ENCODE assay signal across 12 cellular contexts in the genomic region with DNA sequence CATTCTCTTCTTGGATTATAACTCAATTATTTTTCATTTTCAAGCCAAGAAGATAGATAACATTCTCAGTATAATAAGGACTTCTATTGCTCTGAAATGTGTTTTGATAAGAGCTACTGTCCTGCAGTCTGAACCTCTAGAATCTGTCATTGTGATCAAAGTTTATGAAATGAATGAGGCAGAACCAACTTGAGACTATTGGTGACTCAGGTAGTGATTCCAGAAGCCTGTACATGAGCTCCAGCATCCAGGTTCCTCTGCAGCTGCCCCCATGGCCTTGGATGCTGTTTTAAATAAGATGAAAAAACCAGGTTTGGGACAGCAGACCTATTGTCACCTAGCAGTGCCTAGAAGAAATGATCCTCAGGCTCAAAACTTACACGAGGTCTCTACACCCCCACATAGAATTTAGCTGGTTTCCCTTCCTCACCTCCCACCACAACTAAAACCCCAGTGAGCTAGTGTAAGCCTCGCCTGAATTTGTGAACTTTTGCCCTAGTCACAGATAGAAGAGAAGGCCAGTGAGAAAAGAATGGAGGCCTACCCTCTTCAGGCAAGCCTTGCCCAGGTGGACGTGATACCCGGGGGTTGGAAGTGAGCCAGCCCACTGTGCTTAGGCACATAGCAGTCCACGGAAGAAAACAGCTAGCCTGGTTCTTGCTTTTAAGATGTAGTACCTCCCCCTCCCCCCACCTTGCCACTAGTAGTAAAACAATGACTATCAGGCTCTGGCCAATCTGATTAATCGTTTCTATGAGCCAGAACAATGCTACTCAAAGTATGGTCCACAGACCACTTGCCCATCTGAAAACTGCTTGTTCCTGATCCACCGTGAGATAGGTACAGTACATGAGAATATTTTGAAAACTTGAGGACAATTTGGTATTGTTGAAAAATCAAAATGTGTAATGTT.
A peak's percentile ranks its signal among the peaks of the same experiment; 100 is the strongest.
DNase-seq lines count a peak whose midpoint lies in the region; ATAC-seq lines count a peak whose summit lies in the region.
"Had no signal": no experiment of that assay in that cellular context is flagged by ENCODE, and none has a peak within 500 bp of the region (broad histone marks: within the 10 kb centered on the region; RNA-seq: fewer than 3 reads in every experiment).

No MANE protein-coding gene starts in this region.

- peaks cover 44% of the 10 kb centered on the region for H3K36me3 Mint-ChIP-seq in activated naive CD4-positive, alpha-beta T cell treated with anti-CD3 and anti-CD28 coated beads for 36 hours (ENCODE audit: low read depth)
- peaks cover 11% of the 10 kb centered on the region for H3K36me3 Mint-ChIP-seq in T-helper 17 cell (ENCODE audit: low read depth)

- H3K9me3 Mint-ChIP-seq in activated naive CD4-positive, alpha-beta T cell treated with anti-CD3 and anti-CD28 coated beads for 36 hours = no peaks in the 10 kb centered on the region

- peaks cover 19% of the 10 kb centered on the region for H3K4me1 Mint-ChIP-seq in activated naive CD4-positive, alpha-beta T cell treated with anti-CD3 and anti-CD28 coated beads for 36 hours (ENCODE audit: low read depth)
- H3K4me1 Mint-ChIP-seq in T-helper 17 cell = peaks cover 5% of the 10 kb centered on the region

- H3K9me3 ChIP-seq in T-helper 17 cell (ENCODE audit: control insufficient read depth, low read length, poor library complexity, severe bottlenecking) = no peaks in the 10 kb centered on the region

- DNase-seq in activated naive CD4-positive, alpha-beta T cell treated with anti-CD3 and anti-CD28 coated beads for 36 hours = no peak
- no peak for DNase-seq in activated naive CD4-positive, alpha-beta T cell treated with anti-CD3 and anti-CD28 coated beads, Interleukin-2, amount 50 U/mL, for 16 hours
- no peak for DNase-seq in T-helper 17 cell
- DNase-seq in stimulated activated naive CD8-positive, alpha-beta T cell treated with anti-CD3 and anti-CD28 coated beads, Interleukin-15, Interleukin-2, amounts not matched to agents 100 U/mL and 50 U/mL, for 24 hours = no peak
- DNase-seq in NCI-H146 (lab: John Stamatoyannopoulos, UW) = no peak
- no peak for DNase-seq in NOMO-1 treated with DMSO at 0.1 percent for 48 hours (lab: John Stamatoyannopoulos, UW; ENCODE audit: unreplicated experiment)
- DNase-seq in glomerular visceral epithelial cell (ENCODE audit: extremely low spot score) = no peak
- DNase-seq: H7, NCI-H2227 treated with DMSO at 0.1 percent for 48 hours, retina had no signal

- intact Hi-C loops in activated naive CD4-positive, alpha-beta T cell treated with anti-CD3 and anti-CD28 coated beads for 36 hours (cut with micrococcal nuclease) = no loop called here

- no peak overlapping the region for H3K4me3 Mint-ChIP-seq in activated naive CD4-positive, alpha-beta T cell treated with anti-CD3 and anti-CD28 coated beads for 36 hours
- peak overlapping the region; percentile 5 for H3K4me3 Mint-ChIP-seq in T-helper 17 cell

- CTCF ChIA-PET in activated naive CD4-positive, alpha-beta T cell treated with anti-CD3 and anti-CD28 coated beads for 36 hours (lab: Charles Lee) = interaction anchor here (0.7 to 1.5 kb wide), 4 partner anchors 29 to 164 kb away, joined by 3 to 4 read pairs (median 3); no protein-coding TSS in a partner anchor

- H3K27me3 Mint-ChIP-seq in activated naive CD4-positive, alpha-beta T cell treated with anti-CD3 and anti-CD28 coated beads for 36 hours (ENCODE audit: low read depth) = no peaks in the 10 kb centered on the region
- no peaks in the 10 kb centered on the region for H3K27me3 Mint-ChIP-seq in T-helper 17 cell

- peak overlapping the region; percentile 56 for H3K27ac Mint-ChIP-seq in activated naive CD4-positive, alpha-beta T cell treated with anti-CD3 and anti-CD28 coated beads for 36 hours
- peak overlapping the region; percentile 37 for H3K27ac Mint-ChIP-seq in T-helper 17 cell

- ATAC-seq in HG02610 (IDR thresholded peaks at IDR 0.05; ENCODE audit: unreplicated experiment) (peak; percentile 68), T-helper 17 cell (no peak)
- peak; percentile 70 for ATAC-seq in stimulated activated naive CD8-positive, alpha-beta T cell treated with anti-CD3 and anti-CD28 coated beads, Interleukin-15, Interleukin-2, amounts not matched to agents 100 U/mL and 50 U/mL, for 24 hours
- ATAC-seq: left lobe of liver had no signal
